8 cellular contexts compared by ENCODE assay signal in genomic region chr21:26844258-26845065, GRCh38. TPM values are rescaled to one million over a fixed set of nuclear protein-coding genes. Genes with fewer than 3 reads are reported as not detected.
DNase-seq lines count a peak whose midpoint lies in the region; ATAC-seq lines count a peak whose summit lies in the region.

No MANE protein-coding gene starts in this region.

- H3K9me3 ChIP-seq in GM23248 (ENCODE audit: low read depth), result no peaks in the 10 kb centered on the region

- DNase-seq in GM23248 (peak; percentile 76), NOMO-1 treated with DMSO at 0.1 percent for 48 hours (lab: John Stamatoyannopoulos, UW; ENCODE audit: unreplicated experiment) (peak; percentile 21), DMS53 treated with DMSO at 0.1 percent for 48 hours (lab: John Stamatoyannopoulos, UW; ENCODE audit: unreplicated experiment) (no peak), DMS53 (lab: John Stamatoyannopoulos, UW) (no peak)
- DNase-seq in stimulated activated CD8-positive, alpha-beta memory T cell treated with anti-CD3 and anti-CD28 coated beads, Interleukin-4, amount 100 ng/mL, for 48 hours, result peak; percentile 29

- H3K9me2 ChIP-seq in GM23248 (ENCODE audit: insufficient read depth), result no peaks in the 10 kb centered on the region

- H3K9ac ChIP-seq in GM23248, result peak overlapping the region; percentile 88

- H3K4me1 ChIP-seq in GM23248 (ENCODE audit: insufficient read depth), result peaks cover 27% of the 10 kb centered on the region

- H3K27me3 ChIP-seq in GM23248 (replicated peaks; ENCODE audit: insufficient read depth) (no peaks in the 10 kb centered on the region), layer of hippocampus (ENCODE audit: control insufficient read depth, insufficient read depth, low read length) (no peaks in the 10 kb centered on the region)

- peaks cover 32% of the 10 kb centered on the region for H3K36me3 ChIP-seq in GM23248 (ENCODE audit: low read depth)

- H3K27ac ChIP-seq in GM23248, result peak overlapping the region; percentile 84
- peak overlapping the region; percentile 88 for H3K27ac ChIP-seq in cingulate gyrus (ENCODE audit: low read depth, low read length)
- H3K27ac ChIP-seq in layer of hippocampus (ENCODE audit: low read depth, low read length), result peak overlapping the region; percentile 86

- 0 to 1% methylated on average over 75 of the region's 96 CpGs for WGBS in GM23248 (ENCODE audit: low coverage in 1 of 2, low lambda C conversion rate in 2 of 2, missing lambda C conversion rate in 2 of 2), 2 experiments

- peaks cover 7% of the 10 kb centered on the region; the same call in 1 of the 2 replicates for H4K20me1 ChIP-seq in GM23248 (ENCODE audit: insufficient read depth)

- in situ Hi-C loops in GM23248 (cut with MboI), result loop anchor here (10.0 kb wide), 1 partner anchor 860 kb away; no protein-coding TSS in a partner anchor

- peaks cover 66% of the 10 kb centered on the region for H3F3A ChIP-seq in GM23248 (ENCODE audit: insufficient read depth)

- ATAC-seq in GM21825 (IDR thresholded peaks at IDR 0.05; ENCODE audit: unreplicated experiment), result no peak

- H3K4me2 ChIP-seq in GM23248 (ENCODE audit: unreplicated experiment), result peak overlapping the region; percentile 95

- peaks cover 46% of the 10 kb centered on the region for H3K79me2 ChIP-seq in GM23248 (ENCODE audit: insufficient read depth)

- H3K4me3 ChIP-seq in GM23248, result peak overlapping the region; percentile 93

- H2AFZ ChIP-seq in GM23248, result peak overlapping the region; percentile 94

RNA-seq across cellular contexts. Expression of gene ADAMTS1, which starts 0.7 kb away (rescaled TPM):
- total RNA-seq in GM23248 (2014; rRNA removed; shearing (Covaris generic)), result 165 and 166 TPM in 2 replicates
- 211 and 214 TPM in 2 replicates for polyA plus RNA-seq in GM23248 (2016; fragmentation: Nextera tagmentation; extraction: Ambion mirVana)

Comparison
In these comparisons a context has a peak if more than half of its experiments do, and no peak if none do; other contexts are left out.
1. DNase-seq: peak in GM23248 (single experiment), NOMO-1 treated with DMSO at 0.1 percent for 48 hours (single experiment) and stimulated activated CD8-positive, alpha-beta memory T cell treated with anti-CD3 and anti-CD28 coated beads, Interleukin-4, amount 100 ng/mL, for 48 hours (single experiment); none in DMS53 treated with DMSO at 0.1 percent for 48 hours (single experiment) and DMS53 (single experiment).
2. Peak in every context shown above with its lines, with median percentiles within 50 percentile points of each other: H3K27ac ChIP-seq.